ENCODE assay signal across 11 cellular contexts in genomic region chr7:105830405-105831218, GRCh38. TPM values are rescaled to one million over a fixed set of nuclear protein-coding genes. Genes with fewer than 3 reads are reported as not detected.
DNase-seq lines count a peak whose midpoint lies in the region; ATAC-seq, FAIRE-seq and TF ChIP-seq lines count a peak whose summit lies in the region.
"Had no signal": no experiment of that assay in that cellular context is flagged by ENCODE, and none has a peak within 500 bp of the region (broad histone marks: within the 10 kb centered on the region; RNA-seq: fewer than 3 reads in every experiment).

No MANE protein-coding gene starts in this region.

- H3K27me3 Mint-ChIP-seq in MCF 10A (ENCODE audit: insufficient read depth, unreplicated experiment) (no peaks in the 10 kb centered on the region), astrocyte (ENCODE audit: low read depth, unreplicated experiment) (no peaks in the 10 kb centered on the region)
- H3K27me3 Mint-ChIP-seq: type B pancreatic cell had no signal

- BruUV-seq in MCF 10A (replicated peaks; lab: Mats Ljungman, UMichigan) = no TSS peak

- H3K4me1 ChIP-seq in breast epithelium (no peaks in the 10 kb centered on the region), astrocyte (ENCODE audit: insufficient read depth, low read length) (peaks cover 25% of the 10 kb centered on the region), keratinocyte (ENCODE audit: control insufficient read depth, extremely low read depth, insufficient read depth, low read length) (peaks cover 24% of the 10 kb centered on the region)
- H3K4me1 ChIP-seq: BLaER1 had no signal

- peak; percentile 85 for DNase-seq in MCF 10A (ENCODE audit: unreplicated experiment)
- no peak for DNase-seq in breast epithelium (ENCODE audit: low spot score in 2 of 2)
- DNase-seq in astrocyte (ENCODE audit: low read depth) = peak; percentile 98
- peak; percentile 46 for DNase-seq in keratinocyte (ENCODE audit: low read depth, low spot score)
- no peak for DNase-seq in activated CD4-positive, alpha-beta T cell treated with anti-CD3 and anti-CD28 coated beads for 4 hours
- DNase-seq in mucosa of gallbladder (ENCODE audit: low spot score) = no peak
- DNase-seq: heart left ventricle had no signal

- no peak for TF ChIP-seq CTCF in MCF 10A (IDR thresholded peaks at IDR 0.05; ENCODE audit: unreplicated experiment)
- TF ChIP-seq CTCF in breast epithelium (IDR thresholded peaks at IDR 0.05) = no peak
- TF ChIP-seq CTCF in astrocyte (IDR thresholded peaks at IDR 0.05; ENCODE audit: insufficient read depth, low read depth, low read length) = peak; percentile 10
- TF ChIP-seq CTCF in keratinocyte (optimal IDR thresholded peaks at IDR 0.05 in 1 of 3, IDR thresholded peaks at IDR 0.05 in 1 of 3, conservative IDR thresholded peaks at IDR 0.05 in 1 of 3; ENCODE audit: extremely low read depth in 1 of 3, insufficient read depth in 2 of 3, low read length in 3 of 3) = no peak

- no peak for TF ChIP-seq POLR2A in breast epithelium (IDR thresholded peaks at IDR 0.05)

- ATAC-seq in HG02973 (IDR thresholded peaks at IDR 0.05; ENCODE audit: unreplicated experiment) (no peak), GM19324 (IDR thresholded peaks at IDR 0.05; ENCODE audit: low FRiP score, unreplicated experiment) (no peak)

- intact Hi-C loops in MCF 10A (cut with micrococcal nuclease) = no loop called here
- intact Hi-C loops in breast epithelium (cut with DNase I; ENCODE audit: low total_unique reads) = no loop called here

- H3K9me1 ChIP-seq in keratinocyte (ENCODE audit: control insufficient read depth, extremely low read depth, insufficient read depth, low read length) = no peaks in the 10 kb centered on the region

- H3K79me2 ChIP-seq in astrocyte (ENCODE audit: insufficient read depth, low read length) (no peaks in the 10 kb centered on the region), keratinocyte (ENCODE audit: control insufficient read depth, insufficient read depth, low read length) (no peaks in the 10 kb centered on the region)

- H3K36me3 Mint-ChIP-seq in MCF 10A (ENCODE audit: insufficient read depth, unreplicated experiment) (peaks cover 10% of the 10 kb centered on the region), astrocyte (ENCODE audit: low read depth, unreplicated experiment) (no peaks in the 10 kb centered on the region)

- dilution Hi-C loops in keratinocyte (cut with MboI; ENCODE audit: extremely low pct_ligation_motif_present, low sequenced_read_pairs) = no loop called here

- H3K4me2 ChIP-seq in astrocyte (ENCODE audit: low read length) (peak overlapping the region; percentile 77), keratinocyte (ENCODE audit: control insufficient read depth, extremely low read depth, insufficient read depth, low read depth, low read length) (peak overlapping the region; percentile 40)
- H3K4me2 ChIP-seq: BLaER1 had no signal

- no peak overlapping the region for H3K27ac ChIP-seq in breast epithelium
- peak overlapping the region; percentile 72 for H3K27ac ChIP-seq in astrocyte (ENCODE audit: low read depth, low read length)
- peak overlapping the region; percentile 48 for H3K27ac ChIP-seq in keratinocyte (ENCODE audit: control insufficient read depth, insufficient read depth, low read length)
- H3K27ac ChIP-seq: BLaER1 had no signal

- POLR2A ChIA-PET in MCF 10A (lab: Yijun Ruan, JAX) = interaction anchor here (1.0 kb wide), 1 partner anchor 47 kb away, joined by 3 read pairs; no protein-coding TSS in a partner anchor

- H3K4me3 ChIP-seq in breast epithelium (no peak overlapping the region), astrocyte (ENCODE audit: insufficient read depth, low read depth, low read length) (peak overlapping the region; percentile 12), keratinocyte (ENCODE audit: control insufficient read depth in 2 of 3, extremely low read depth in 1 of 3, insufficient read depth in 2 of 3, low read depth in 1 of 3, low read length in 3 of 3) (no peak overlapping the region)
- H3K4me3 ChIP-seq: BLaER1, heart left ventricle had no signal

- no peaks in the 10 kb centered on the region for H3K9me3 Mint-ChIP-seq in MCF 10A (ENCODE audit: unreplicated experiment)
- H3K9me3 Mint-ChIP-seq in astrocyte (ENCODE audit: unreplicated experiment) = peaks cover 2% of the 10 kb centered on the region
- H3K9me3 Mint-ChIP-seq: type B pancreatic cell had no signal

- CTCF ChIA-PET in MCF 10A (lab: Yijun Ruan, JAX) = interaction anchor here (1.0 kb wide), 1 partner anchor 9 kb away, joined by 3 read pairs; no protein-coding TSS in a partner anchor

- FAIRE-seq in astrocyte (lab: Jason Lieb, UNC) = peak; percentile 87
- peak; percentile 82 for FAIRE-seq in keratinocyte (lab: Jason Lieb, UNC)

- H3K4me1 Mint-ChIP-seq in MCF 10A (ENCODE audit: insufficient read depth, unreplicated experiment) (peaks cover 27% of the 10 kb centered on the region), astrocyte (ENCODE audit: low read depth, unreplicated experiment) (peaks cover 28% of the 10 kb centered on the region)

- H4K20me1 ChIP-seq in astrocyte (ENCODE audit: insufficient read depth, low read length) (peaks cover 4% of the 10 kb centered on the region), keratinocyte (ENCODE audit: control insufficient read depth, extremely low read depth, insufficient read depth, low read length) (no peaks in the 10 kb centered on the region)
- H4K20me1 ChIP-seq: BLaER1 had no signal

- H3K36me3 ChIP-seq in breast epithelium = no peaks in the 10 kb centered on the region
- H3K36me3 ChIP-seq in astrocyte (ENCODE audit: insufficient read depth, low read length) = no peaks in the 10 kb centered on the region
- H3K36me3 ChIP-seq in keratinocyte (ENCODE audit: control insufficient read depth in 2 of 2, extremely low read depth in 1 of 2, insufficient read depth in 2 of 2, low read length in 2 of 2) = no peaks in the 10 kb centered on the region
- H3K36me3 ChIP-seq: BLaER1, heart left ventricle had no signal

- H2AFZ ChIP-seq in astrocyte (ENCODE audit: low read depth, low read length) = no peak overlapping the region
- H2AFZ ChIP-seq in keratinocyte (ENCODE audit: control insufficient read depth, low read length) = no peak overlapping the region

- H3K9ac ChIP-seq in astrocyte (ENCODE audit: low read length) (peak overlapping the region; percentile 35), keratinocyte (ENCODE audit: control insufficient read depth, extremely low read depth, insufficient read depth, low read length) (no peak overlapping the region)
- H3K9ac ChIP-seq: BLaER1 had no signal

- H3K9me3 ChIP-seq in breast epithelium = no peaks in the 10 kb centered on the region
- H3K9me3 ChIP-seq in astrocyte (ENCODE audit: insufficient read depth, low read depth, low read length) = no peaks in the 10 kb centered on the region
- no peaks in the 10 kb centered on the region for H3K9me3 ChIP-seq in keratinocyte (ENCODE audit: control insufficient read depth, low read depth, low read length)
- H3K9me3 ChIP-seq: BLaER1, heart left ventricle had no signal

- H3K4me3 Mint-ChIP-seq in MCF 10A (ENCODE audit: unreplicated experiment) (no peak overlapping the region), astrocyte (ENCODE audit: unreplicated experiment) (no peak overlapping the region)
- H3K4me3 Mint-ChIP-seq: type B pancreatic cell had no signal

- H3K27ac Mint-ChIP-seq in MCF 10A (ENCODE audit: low read depth, unreplicated experiment) (no peak overlapping the region), astrocyte (ENCODE audit: unreplicated experiment) (peak overlapping the region; percentile 82)
- H3K27ac Mint-ChIP-seq: type B pancreatic cell had no signal

- no peaks in the 10 kb centered on the region for H3K27me3 ChIP-seq in breast epithelium
- H3K27me3 ChIP-seq in astrocyte (ENCODE audit: insufficient read depth, low read length) = no peaks in the 10 kb centered on the region
- H3K27me3 ChIP-seq in keratinocyte (ENCODE audit: control insufficient read depth, extremely low read depth, insufficient read depth, low read length) = no peaks in the 10 kb centered on the region
- H3K27me3 ChIP-seq: BLaER1, heart left ventricle had no signal

RNA-seq across cellular contexts. Expression of gene ATXN7L1, which starts 45.8 kb away (rescaled TPM):
- total RNA-seq in MCF 10A (2022) = 8.1 and 10.0 TPM in 2 replicates
- 10 to 100 TPM; 10.7 to 18.4 (median 12.5) TPM for total RNA-seq in breast epithelium
- 7.1 and 7.6 TPM in 2 replicates for total RNA-seq in astrocyte
- 2.3 to 4.8 TPM (median 3.3 TPM) in 3 replicates for polyA plus RNA-seq in keratinocyte
- polyA plus RNA-seq in keratinocyte (2011; ENCODE audit: low read depth) = 4.8 TPM
- 2.9 and 4.4 TPM in 2 replicates for polyA plus RNA-seq in keratinocyte (2011; cell fraction: cytosol; rRNA removed)
- 4.7 and 5.2 TPM in 2 replicates for polyA plus RNA-seq in keratinocyte (2011; cell fraction: nucleus; rRNA removed)
- polyA plus RNA-seq in keratinocyte (2012; ENCODE audit: low replicate concordance) = 3.2 and 4.9 TPM in 2 replicates
- polyA minus RNA-seq in keratinocyte = 3.4 to 8.8 TPM (median 4.7 TPM) in 3 replicates
- polyA minus RNA-seq in keratinocyte (2011; cell fraction: cytosol; rRNA and poly(A)+ RNA removed) = 2.7 TPM
- polyA minus RNA-seq in keratinocyte (2011; cell fraction: nucleus; rRNA and poly(A)+ RNA removed) = 5.3 and 12.3 TPM in 2 replicates
- 16.3 TPM for total RNA-seq in mucosa of gallbladder

Comparison
In these comparisons a context has a peak if more than half of its experiments do, and no peak if none do; other contexts are left out.
1. DNase-seq: peak in MCF 10A (single experiment), astrocyte (single experiment) and keratinocyte (single experiment); none in breast epithelium (0 of 2), activated CD4-positive, alpha-beta T cell treated with anti-CD3 and anti-CD28 coated beads for 4 hours (0 of 2) and mucosa of gallbladder (single experiment).
2. H3K27ac ChIP-seq: peak in astrocyte (single experiment) and keratinocyte (single experiment); none in breast epithelium (0 of 2).